12 cellular contexts compared by ENCODE assay signal in genomic region chr4:76515975-76516853, GRCh38.
DNase-seq lines count a peak whose midpoint lies in the region; ATAC-seq and TF ChIP-seq lines count a peak whose summit lies in the region.
"Had no signal": no experiment of that assay in that cellular context is flagged by ENCODE, and none has a peak within 500 bp of the region (broad histone marks: within the 10 kb centered on the region; RNA-seq: fewer than 3 reads in every experiment).

No MANE protein-coding gene starts in this region.

- TF ChIP-seq CTCF in fibroblast of mammary gland (conservative IDR thresholded peaks at IDR 0.05; ENCODE audit: control insufficient read depth, insufficient read depth, low read depth, low read length) (no peak), PC-9 (conservative IDR thresholded peaks at IDR 0.05) (no peak), osteoblast (IDR thresholded peaks at IDR 0.05; ENCODE audit: extremely low read depth, low read depth, low read length) (no peak)

- intact Hi-C loops in PC-9 (cut with micrococcal nuclease; ENCODE audit: unreplicated experiment) = no loop called here

- no peak overlapping the region for H3K27ac ChIP-seq in PC-9
- no peak overlapping the region for H3K27ac ChIP-seq in osteoblast (ENCODE audit: low read depth, low read length)
- H3K27ac ChIP-seq: SJCRH30 had no signal

- H3K36me3 ChIP-seq in PC-9 (ENCODE audit: low read depth) (no peaks in the 10 kb centered on the region), osteoblast (ENCODE audit: insufficient read depth, low read length) (no peaks in the 10 kb centered on the region)
- H3K36me3 ChIP-seq: SJCRH30 had no signal

- CTCF ChIA-PET in PC-9 (lab: Charles Lee) = no interaction called here

- H3K4me3 ChIP-seq in fibroblast of mammary gland (ENCODE audit: control insufficient read depth, low read depth, low read length) (no peak overlapping the region), PC-9 (no peak overlapping the region), osteoblast (ENCODE audit: insufficient read depth, low read length) (no peak overlapping the region)
- H3K4me3 ChIP-seq: SJCRH30 had no signal

- DNase-seq in fibroblast of mammary gland (ENCODE audit: low read depth) = peak; percentile 17
- DNase-seq in DMS79 (lab: John Stamatoyannopoulos, UW) = no peak
- DNase-seq in PC-9 = no peak
- no peak for DNase-seq in osteoblast (ENCODE audit: insufficient read length, low spot score, missing footprints)
- no peak for DNase-seq in NCI-H526 (lab: John Stamatoyannopoulos, UW)
- DNase-seq: DMS 273 treated with DMSO at 0.1 percent for 48 hours; NCI-H1930; SJCRH30; stimulated activated CD4-positive, alpha-beta T cell treated with anti-CD3 and anti-CD28 coated beads, Interleukin-12 subunit alpha, Interleukin-12 subunit beta, amount 100 ng/mL, for 4 hours had no signal

- H3K27me3 ChIP-seq in PC-9 (ENCODE audit: insufficient read depth, low read depth) (no peaks in the 10 kb centered on the region), osteoblast (ENCODE audit: insufficient read depth, low read length) (no peaks in the 10 kb centered on the region)
- H3K27me3 ChIP-seq: SJCRH30 had no signal

- no peaks in the 10 kb centered on the region for H4K20me1 ChIP-seq in PC-9 (ENCODE audit: insufficient read depth)
- H4K20me1 ChIP-seq in osteoblast (ENCODE audit: insufficient read depth, low read length) = no peaks in the 10 kb centered on the region

- no peaks in the 10 kb centered on the region for H3K9me2 ChIP-seq in PC-9 (ENCODE audit: insufficient read depth)

- no peak overlapping the region for H3K4me2 ChIP-seq in PC-9
- H3K4me2 ChIP-seq in osteoblast (ENCODE audit: insufficient read depth, low read length) = no peak overlapping the region

- no peak overlapping the region for H2AFZ ChIP-seq in PC-9
- no peak overlapping the region for H2AFZ ChIP-seq in osteoblast (ENCODE audit: low read length)

- ATAC-seq in GM18511 (IDR thresholded peaks at IDR 0.05; ENCODE audit: unreplicated experiment) = peak; percentile 86
- ATAC-seq in GM21381 (IDR thresholded peaks at IDR 0.05; ENCODE audit: unreplicated experiment) = peak; percentile 69
- peak; percentile 85 for ATAC-seq in HG03159 (IDR thresholded peaks at IDR 0.05; ENCODE audit: unreplicated experiment)

- H3K9me3 ChIP-seq in PC-9 (ENCODE audit: insufficient read depth, low read depth) = no peaks in the 10 kb centered on the region
- no peaks in the 10 kb centered on the region for H3K9me3 ChIP-seq in osteoblast (ENCODE audit: low read depth, low read length)

- H3K79me2 ChIP-seq in PC-9 (ENCODE audit: low read depth) (no peaks in the 10 kb centered on the region), osteoblast (ENCODE audit: insufficient read depth, low read length) (no peaks in the 10 kb centered on the region)

- no peaks in the 10 kb centered on the region for H3K4me1 ChIP-seq in PC-9 (replicated peaks; ENCODE audit: insufficient read depth)
- no peaks in the 10 kb centered on the region for H3K4me1 ChIP-seq in osteoblast (ENCODE audit: insufficient read depth, low read length)

- POLR2A ChIA-PET in PC-9 (lab: Charles Lee; ENCODE audit: unreplicated experiment) = no interaction called here

- BruUV-seq in PC-9 (replicated peaks; lab: Mats Ljungman, UMichigan) = no TSS peak

- no peaks in the 10 kb centered on the region for H3F3A ChIP-seq in PC-9 (ENCODE audit: insufficient read depth, low read depth)
